In genomic region chr22:36104435-36104834, GRCh38 we compare ENCODE assay signal across 22 cellular contexts.
"Had no signal": no experiment of that assay in that cellular context is flagged by ENCODE, and none has a peak within 500 bp of the region (broad histone marks: within the 10 kb centered on the region; RNA-seq: fewer than 3 reads in every experiment).

No MANE protein-coding gene starts in this region.

- H3K4me3 ChIP-seq: ascending aorta, hepatocyte, prostate gland, smooth muscle cell, upper lobe of left lung had no signal

- H3K27me3 ChIP-seq: ascending aorta, hepatocyte, upper lobe of left lung had no signal

- H3K4me1 Mint-ChIP-seq: activated CD4-positive, alpha-beta T cell treated with anti-CD3 and anti-CD28 coated beads for 36 hours; activated CD8-positive, alpha-beta memory T cell treated with anti-CD3 and anti-CD28 coated beads, Interleukin-2, amount 10 ng/mL, durations not matched to agents 7 days and 5 days; stimulated activated naive CD8-positive, alpha-beta T cell treated with anti-CD3 and anti-CD28 coated beads, Interleukin-15, amount 100 ng/mL, for 72 hours had no signal

- H3K9me3 Mint-ChIP-seq: activated CD4-positive, alpha-beta memory T cell treated with anti-CD3 and anti-CD28 coated beads for 36 hours; activated T-helper 2 cell treated with anti-CD3 and anti-CD28 coated beads, Interferon-gamma antibody, Interleukin-2, Interleukin-4, amounts not matched to agents 10 μg/mL and 5 μg/mL and 100 μg/mL, durations not matched to agents 14 hours and 24 hours and 36 hours; natural killer cell treated with Interleukin-12 subunit alpha and Interleukin-12 subunit beta and Interleukin-15 and Interleukin-18, amount 100 ng/mL, for 72 hours; stimulated activated naive CD8-positive, alpha-beta T cell treated with anti-CD3 and anti-CD28 coated beads, Interleukin-15, amount 100 ng/mL, for 72 hours had no signal

- H3K4me1 ChIP-seq: ascending aorta, prostate gland had no signal

- DNase-seq: activated CD4-positive, alpha-beta memory T cell treated with anti-CD3 and anti-CD28 coated beads for 36 hours; activated CD4-positive, alpha-beta T cell treated with anti-CD3 and anti-CD28 coated beads for 36 hours; activated CD8-positive, alpha-beta memory T cell treated with anti-CD3 and anti-CD28 coated beads, Interleukin-2, amount 10 ng/mL, durations not matched to agents 7 days and 5 days; activated naive CD4-positive, alpha-beta T cell treated with anti-CD3 and anti-CD28 coated beads for 36 hours; activated T-cell treated with anti-CD3 and anti-CD28 coated beads, Interleukin-2, amount 50 U/mL, for 1 hour; central memory CD4-positive, alpha-beta T cell; effector memory CD4-positive, alpha-beta T cell; kidney glomerular epithelial cell; left ventricle myocardium superior; nucleus accumbens; right cardiac atrium; stimulated activated naive CD8-positive, alpha-beta T cell treated with anti-CD3 and anti-CD28 coated beads, Interleukin-15, amount 100 ng/mL, for 72 hours; T-helper 17 cell; upper lobe of left lung; WERI-Rb-1 had no signal

- H3K27ac Mint-ChIP-seq: activated CD4-positive, alpha-beta memory T cell treated with anti-CD3 and anti-CD28 coated beads for 36 hours; activated CD4-positive, alpha-beta T cell treated with anti-CD3 and anti-CD28 coated beads for 36 hours; activated CD8-positive, alpha-beta memory T cell treated with anti-CD3 and anti-CD28 coated beads, Interleukin-2, amount 10 ng/mL, durations not matched to agents 7 days and 5 days; activated naive CD4-positive, alpha-beta T cell treated with anti-CD3 and anti-CD28 coated beads for 36 hours; activated T-helper 2 cell treated with anti-CD3 and anti-CD28 coated beads, Interferon-gamma antibody, Interleukin-2, Interleukin-4, amounts not matched to agents 10 μg/mL and 5 μg/mL and 100 μg/mL, durations not matched to agents 14 hours and 24 hours and 36 hours; natural killer cell treated with Interleukin-12 subunit alpha and Interleukin-12 subunit beta and Interleukin-15 and Interleukin-18, amount 100 ng/mL, for 72 hours; stimulated activated naive CD8-positive, alpha-beta T cell treated with anti-CD3 and anti-CD28 coated beads, Interleukin-15, amount 100 ng/mL, for 72 hours; T-helper 17 cell had no signal

- H3K4me3 Mint-ChIP-seq: activated CD4-positive, alpha-beta memory T cell treated with anti-CD3 and anti-CD28 coated beads for 36 hours; activated CD4-positive, alpha-beta T cell treated with anti-CD3 and anti-CD28 coated beads for 36 hours; activated CD8-positive, alpha-beta memory T cell treated with anti-CD3 and anti-CD28 coated beads, Interleukin-2, amount 10 ng/mL, durations not matched to agents 7 days and 5 days; activated naive CD4-positive, alpha-beta T cell treated with anti-CD3 and anti-CD28 coated beads for 36 hours; natural killer cell treated with Interleukin-12 subunit alpha and Interleukin-12 subunit beta and Interleukin-15 and Interleukin-18, amount 100 ng/mL, for 72 hours; stimulated activated naive CD8-positive, alpha-beta T cell treated with anti-CD3 and anti-CD28 coated beads, Interleukin-15, amount 100 ng/mL, for 72 hours; T-helper 17 cell had no signal

- ATAC-seq: activated CD4-positive, alpha-beta T cell treated with anti-CD3 and anti-CD28 coated beads for 36 hours; activated CD8-positive, alpha-beta memory T cell treated with anti-CD3 and anti-CD28 coated beads, Interleukin-2, amount 10 ng/mL, durations not matched to agents 7 days and 5 days; left ventricle myocardium superior; natural killer cell treated with Interleukin-12 subunit alpha and Interleukin-12 subunit beta and Interleukin-15 and Interleukin-18, amount 100 ng/mL, for 72 hours; right cardiac atrium; stimulated activated naive CD8-positive, alpha-beta T cell treated with anti-CD3 and anti-CD28 coated beads, Interleukin-15, amount 100 ng/mL, for 72 hours; T-helper 17 cell had no signal

- H3K27me3 Mint-ChIP-seq: stimulated activated naive CD8-positive, alpha-beta T cell treated with anti-CD3 and anti-CD28 coated beads, Interleukin-15, amount 100 ng/mL, for 72 hours had no signal

- H3K9me3 ChIP-seq: ascending aorta, prostate gland, upper lobe of left lung had no signal

- H3K36me3 ChIP-seq: ascending aorta, prostate gland, upper lobe of left lung, WERI-Rb-1 had no signal

- H3K36me3 Mint-ChIP-seq: activated CD4-positive, alpha-beta memory T cell treated with anti-CD3 and anti-CD28 coated beads for 36 hours; activated CD8-positive, alpha-beta memory T cell treated with anti-CD3 and anti-CD28 coated beads, Interleukin-2, amount 10 ng/mL, durations not matched to agents 7 days and 5 days; natural killer cell treated with Interleukin-12 subunit alpha and Interleukin-12 subunit beta and Interleukin-15 and Interleukin-18, amount 100 ng/mL, for 72 hours had no signal

- H3K27ac ChIP-seq: ascending aorta, epithelial cell of prostate, hepatocyte, prostate gland, upper lobe of left lung, WERI-Rb-1 had no signal
